In genomic region chr15:86615816-86616215, GRCh38 we compare ENCODE assay signal across 17 cellular contexts.
DNase-seq lines count a peak whose midpoint lies in the region; ATAC-seq and TF ChIP-seq lines count a peak whose summit lies in the region.
"Had no signal": no experiment of that assay in that cellular context is flagged by ENCODE, and none has a peak within 500 bp of the region (broad histone marks: within the 10 kb centered on the region; RNA-seq: fewer than 3 reads in every experiment).

No MANE protein-coding gene starts in this region.

- H3K36me3 ChIP-seq in CD4-positive, CD25-positive, alpha-beta regulatory T cell (ENCODE audit: control insufficient read depth, insufficient read depth, low read length), result no peaks in the 10 kb centered on the region
- H3K36me3 ChIP-seq in tibial nerve, result no peaks in the 10 kb centered on the region

- TF ChIP-seq CTCF in tibial nerve (IDR thresholded peaks at IDR 0.05), result no peak

- peaks cover 2% of the 10 kb centered on the region for H3K27me3 ChIP-seq in CD4-positive, CD25-positive, alpha-beta regulatory T cell (ENCODE audit: control insufficient read depth, insufficient read depth, low read length)
- no peaks in the 10 kb centered on the region for H3K27me3 ChIP-seq in tibial nerve

- TF ChIP-seq POLR2A in tibial nerve (IDR thresholded peaks at IDR 0.05), result no peak

- DNase-seq in NCI-H82 (lab: John Stamatoyannopoulos, UW) (peak; percentile 9), NCI-H82 treated with DMSO at 0.1 percent for 48 hours (lab: John Stamatoyannopoulos, UW; ENCODE audit: unreplicated experiment) (no peak), T-helper 17 cell (no peak), tibial nerve (ENCODE audit: low spot score in 2 of 2) (no peak), NCI-H187 (lab: John Stamatoyannopoulos, UW) (no peak), SHP77 treated with DMSO at 0.1 percent for 48 hours (lab: John Stamatoyannopoulos, UW) (no peak)
- peak in 2 of 3 donors; percentile 28 to 35 for DNase-seq in CD4-positive, CD25-positive, alpha-beta regulatory T cell
- DNase-seq in activated naive CD8-positive, alpha-beta T cell treated with anti-CD3 and anti-CD28 coated beads, Interleukin-2, amount 50 U/mL, for 24 hours, result no peak
- DNase-seq: C1 segment of cervical spinal cord, GF-D8, HCEC 1CT, Kasumi-1, NCI-H1105 treated with DMSO at 0.1 percent for 48 hours, NCI-H187 treated with DMSO at 0.1 percent for 48 hours, NCI-H2227 treated with DMSO at 0.1 percent for 48 hours, NCI-H69 had no signal

- no peak overlapping the region for H3K27ac ChIP-seq in CD4-positive, CD25-positive, alpha-beta regulatory T cell (ENCODE audit: insufficient read depth, low read length, poor library complexity, severe bottlenecking)
- H3K27ac ChIP-seq in tibial nerve, result no peak overlapping the region
- H3K27ac ChIP-seq: 22Rv1 had no signal

- no peaks in the 10 kb centered on the region for H3K9me3 ChIP-seq in CD4-positive, CD25-positive, alpha-beta regulatory T cell (ENCODE audit: control insufficient read depth in 2 of 2, low read length in 2 of 2)
- H3K9me3 ChIP-seq in T-helper 17 cell (ENCODE audit: control insufficient read depth, low read length, poor library complexity, severe bottlenecking) (no peaks in the 10 kb centered on the region), tibial nerve (no peaks in the 10 kb centered on the region)

- peaks cover 6% of the 10 kb centered on the region for H3K27me3 Mint-ChIP-seq in CD4-positive, CD25-positive, alpha-beta regulatory T cell
- H3K27me3 Mint-ChIP-seq in T-helper 17 cell, result no peaks in the 10 kb centered on the region
- no peaks in the 10 kb centered on the region for H3K27me3 Mint-ChIP-seq in activated naive CD8-positive, alpha-beta T cell treated with anti-CD3 and anti-CD28 coated beads, Interleukin-2, amount 50 U/mL, for 24 hours

- H3K27ac Mint-ChIP-seq in CD4-positive, CD25-positive, alpha-beta regulatory T cell, result peak overlapping the region in 2 of 3 donors; percentile 72 to 84
- peak overlapping the region; percentile 79 for H3K27ac Mint-ChIP-seq in T-helper 17 cell
- peak overlapping the region; percentile 49 for H3K27ac Mint-ChIP-seq in activated naive CD8-positive, alpha-beta T cell treated with anti-CD3 and anti-CD28 coated beads, Interleukin-2, amount 50 U/mL, for 24 hours

- 84 to 86% methylated on average over 3 of the region's 3 CpGs for WGBS in tibial nerve, 2 donors

- no peaks in the 10 kb centered on the region for H3K36me3 Mint-ChIP-seq in CD4-positive, CD25-positive, alpha-beta regulatory T cell
- H3K36me3 Mint-ChIP-seq in T-helper 17 cell (ENCODE audit: low read depth), result peaks cover 5% of the 10 kb centered on the region
- peaks cover 6% of the 10 kb centered on the region for H3K36me3 Mint-ChIP-seq in activated naive CD8-positive, alpha-beta T cell treated with anti-CD3 and anti-CD28 coated beads, Interleukin-2, amount 50 U/mL, for 24 hours (ENCODE audit: low read depth)

- no peak for ATAC-seq in CD4-positive, CD25-positive, alpha-beta regulatory T cell (ENCODE audit: low read depth in 2 of 2)
- ATAC-seq in T-helper 17 cell, result peak; percentile 41
- no peak for ATAC-seq in activated naive CD8-positive, alpha-beta T cell treated with anti-CD3 and anti-CD28 coated beads, Interleukin-2, amount 50 U/mL, for 24 hours

- TF ChIP-seq EP300 in tibial nerve (IDR thresholded peaks at IDR 0.05), result no peak

- peaks cover 32% of the 10 kb centered on the region for H3K4me1 ChIP-seq in CD4-positive, CD25-positive, alpha-beta regulatory T cell (ENCODE audit: control insufficient read depth, insufficient read depth, low read length, poor library complexity, severe bottlenecking)
- peaks cover 0 to 4% (median 0%) of the 10 kb centered on the region in 4 donors for H3K4me1 ChIP-seq in tibial nerve

- H3K9me3 Mint-ChIP-seq in CD4-positive, CD25-positive, alpha-beta regulatory T cell, result peaks cover 0 to 3% (median 0%) of the 10 kb centered on the region in 7 donors
- peaks cover 5% of the 10 kb centered on the region for H3K9me3 Mint-ChIP-seq in activated naive CD8-positive, alpha-beta T cell treated with anti-CD3 and anti-CD28 coated beads, Interleukin-2, amount 50 U/mL, for 24 hours

- peaks cover 23 to 61% (median 38%) of the 10 kb centered on the region in 4 donors for H3K4me1 Mint-ChIP-seq in CD4-positive, CD25-positive, alpha-beta regulatory T cell
- peaks cover 53% of the 10 kb centered on the region for H3K4me1 Mint-ChIP-seq in T-helper 17 cell
- peaks cover 54% of the 10 kb centered on the region for H3K4me1 Mint-ChIP-seq in activated naive CD8-positive, alpha-beta T cell treated with anti-CD3 and anti-CD28 coated beads, Interleukin-2, amount 50 U/mL, for 24 hours

- H3K4me3 ChIP-seq in CD4-positive, CD25-positive, alpha-beta regulatory T cell (ENCODE audit: low read depth, low read length), result peak overlapping the region; percentile 51
- no peak overlapping the region for H3K4me3 ChIP-seq in tibial nerve

- H3K4me3 Mint-ChIP-seq in CD4-positive, CD25-positive, alpha-beta regulatory T cell, result peak overlapping the region; percentile 11 to 73 (median 52)
- peak overlapping the region; percentile 55 for H3K4me3 Mint-ChIP-seq in T-helper 17 cell
- no peak overlapping the region for H3K4me3 Mint-ChIP-seq in activated naive CD8-positive, alpha-beta T cell treated with anti-CD3 and anti-CD28 coated beads, Interleukin-2, amount 50 U/mL, for 24 hours

Comparison
In these comparisons a context has a peak if more than half of its experiments do, and no peak if none do; other contexts are left out.
1. DNase-seq: peak in NCI-H82 (single experiment) and CD4-positive, CD25-positive, alpha-beta regulatory T cell (2 of 3); none in NCI-H82 treated with DMSO at 0.1 percent for 48 hours (single experiment), T-helper 17 cell (0 of 3), activated naive CD8-positive, alpha-beta T cell treated with anti-CD3 and anti-CD28 coated beads, Interleukin-2, amount 50 U/mL, for 24 hours (single experiment), tibial nerve (0 of 2), NCI-H187 (0 of 2) and SHP77 treated with DMSO at 0.1 percent for 48 hours (single experiment).
2. Peak in every context shown above with its lines, with median percentiles within 50 percentile points of each other: H3K27ac Mint-ChIP-seq.